In the genomic region with DNA sequence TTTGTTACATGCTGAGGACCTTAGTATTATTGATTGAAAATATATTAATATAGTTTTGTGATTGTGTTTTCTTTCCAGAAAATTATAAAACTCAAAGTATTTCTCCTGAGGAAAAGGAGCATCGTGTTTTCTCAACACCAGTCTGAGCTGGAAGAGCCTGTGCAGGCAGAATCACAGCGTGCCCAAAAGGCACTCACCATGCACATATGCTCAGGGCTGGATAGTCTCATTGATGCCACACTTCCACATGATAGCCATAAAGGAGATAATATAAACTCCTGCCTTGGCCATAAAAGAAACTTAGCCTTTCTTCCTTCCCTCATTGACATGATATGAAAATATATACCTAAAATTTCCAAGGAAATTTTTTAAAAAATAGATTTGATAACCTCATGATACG, we compare ENCODE assay signal across 20 cellular contexts. TPM values are rescaled to one million over a fixed set of nuclear protein-coding genes. Genes with fewer than 3 reads are reported as not detected.
DNase-seq lines count a peak whose midpoint lies in the region; ATAC-seq and TF ChIP-seq lines count a peak whose summit lies in the region.
"Had no signal": no experiment of that assay in that cellular context is flagged by ENCODE, and none has a peak within 500 bp of the region (broad histone marks: within the 10 kb centered on the region; RNA-seq: fewer than 3 reads in every experiment).

No MANE protein-coding gene starts in this region.

- no peak for TF ChIP-seq CTCF in sigmoid colon (IDR thresholded peaks at IDR 0.05)
- TF ChIP-seq CTCF in ovary (IDR thresholded peaks at IDR 0.05) = no peak
- no peak for TF ChIP-seq CTCF in brain microvascular endothelial cell (IDR thresholded peaks at IDR 0.05; ENCODE audit: low read depth, low read length, missing control alignments)

- ATAC-seq in Right ventricle myocardium inferior (peak; percentile 49), left cardiac atrium (no peak), left ventricle myocardium superior (peak; percentile 48)
- ATAC-seq: K562, Panc1 had no signal

- TF ChIP-seq POLR2A in sigmoid colon (IDR thresholded peaks at IDR 0.05) (no peak), ovary (IDR thresholded peaks at IDR 0.05) (no peak)

- H3K4me3 ChIP-seq in sigmoid colon (peak overlapping the region in 3 of 4 donors; percentile 11 to 50 (median 45)), ovary (no peak overlapping the region), MG63 (no peak overlapping the region), brain microvascular endothelial cell (ENCODE audit: low read depth, low read length) (no peak overlapping the region)
- H3K4me3 ChIP-seq: K562 had no signal

- no peaks in the 10 kb centered on the region for H3K27me3 ChIP-seq in sigmoid colon
- no peaks in the 10 kb centered on the region for H3K27me3 ChIP-seq in ovary
- H3K27me3 ChIP-seq in MG63 = no peaks in the 10 kb centered on the region
- H3K27me3 ChIP-seq in brain microvascular endothelial cell (replicated peaks) = no peaks in the 10 kb centered on the region
- H3K27me3 ChIP-seq: BE2C had no signal

- H3K36me3 ChIP-seq in sigmoid colon (no peaks in the 10 kb centered on the region), ovary (no peaks in the 10 kb centered on the region), MG63 (no peaks in the 10 kb centered on the region), brain microvascular endothelial cell (replicated peaks) (no peaks in the 10 kb centered on the region)
- H3K36me3 ChIP-seq: BE2C had no signal

- intact Hi-C loops in Right ventricle myocardium inferior (cut with DNase I) (loop anchor here (2.0 to 5.0 kb wide), 2 partner anchors 50 to 181 kb away; no protein-coding TSS in a partner anchor), left cardiac atrium (cut with DNase I) (no loop called here), left ventricle myocardium superior (cut with micrococcal nuclease) (no loop called here), sigmoid colon (cut with DNase I) (loop anchor here (5.0 to 10.0 kb wide), 2 partner anchors 56 to 228 kb away; no protein-coding TSS in a partner anchor), ovary (cut with DNase I) (no loop called here)

- H3K27ac ChIP-seq in sigmoid colon (peak overlapping the region; percentile 37 to 76 (median 70)), ovary (no peak overlapping the region), brain microvascular endothelial cell (no peak overlapping the region)

- DNase-seq in Right ventricle myocardium inferior (ENCODE audit: missing footprints) (no peak), left cardiac atrium (no peak), left ventricle myocardium superior (peak; percentile 32), sigmoid colon (no peak), ovary (no peak), MG63 (no peak), brain microvascular endothelial cell (no peak)
- no peak for DNase-seq in stimulated activated CD4-positive, alpha-beta T cell treated with anti-CD3 and anti-CD28 coated beads, Interleukin-4, amount 100 ng/mL, for 4 hours
- DNase-seq: 8988T; BE2C; CD4-positive, alpha-beta T cell; DMS79; GOT3; MV-4-11; NCI-H1417 treated with DMSO at 0.1 percent for 48 hours; NCI-H2029 treated with DMSO at 0.1 percent for 48 hours; NCI-H2171 treated with DMSO at 0.1 percent for 48 hours; NCI-H510A treated with DMSO at 0.1 percent for 48 hours had no signal

- in situ Hi-C loops in brain microvascular endothelial cell (cut with HindIII; ENCODE audit: low pct_ligation_motif_present, low sequenced_read_pairs) = no loop called here

- 80 to 89% methylated on average over 3 of the region's 3 CpGs for WGBS in sigmoid colon, 2 donors
- WGBS in ovary, 3 donors = 81 to 89% (median 88%) methylated on average over 3 of the region's 3 CpGs

- TF ChIP-seq EP300 in sigmoid colon (IDR thresholded peaks at IDR 0.05) (no peak), ovary (IDR thresholded peaks at IDR 0.05) (no peak)

- H3K9me3 ChIP-seq in sigmoid colon (no peaks in the 10 kb centered on the region), ovary (no peaks in the 10 kb centered on the region), MG63 (no peaks in the 10 kb centered on the region)
- H3K9me3 ChIP-seq: BE2C had no signal

- H3K4me1 ChIP-seq in sigmoid colon (peaks cover 0 to 18% (median 7%) of the 10 kb centered on the region in 4 donors), ovary (ENCODE audit: insufficient read depth) (no peaks in the 10 kb centered on the region)
- H3K4me1 ChIP-seq: BE2C had no signal

RNA-seq across cellular contexts. Expression of gene PDE1A, which starts 4.0 kb away (rescaled TPM):
- total RNA-seq in Right ventricle myocardium inferior (14.6 TPM), left cardiac atrium (10 to 100 TPM; 11.0 to 11.2 TPM), left ventricle myocardium superior (16.9 TPM), sigmoid colon (10 to 100 TPM; 17.2 to 37.1 (median 33.3) TPM), ovary (10 to 100 TPM in 2 of 7 donors, 1 to 10 TPM in 5; 2.9 to 11.4 (median 8.4) TPM)
- polyA plus RNA-seq in sigmoid colon (1 to 10 TPM in 2 of 3 donors, under 1 TPM in 1; 0.69 to 9.0 (median 3.4) TPM), ovary (10 to 100 TPM in 1 of 2 donors, 1 to 10 TPM in 1; 4.4 to 17.8 TPM)
- total RNA-seq in MG63 (2014; rRNA removed; shearing (Covaris generic); ENCODE audit: low replicate concordance) = 2.6 and 7.0 TPM in 2 replicates
- total RNA-seq: CD4-positive, alpha-beta T cell had no signal

Comparison
In these comparisons a context has a peak if more than half of its experiments do, and no peak if none do; other contexts are left out.
1. ATAC-seq: peak in Right ventricle myocardium inferior (single experiment) and left ventricle myocardium superior (single experiment); none in left cardiac atrium (0 of 2).
2. intact Hi-C loops: an anchor here in Right ventricle myocardium inferior (2.0 to 5.0 kb wide) and sigmoid colon (5.0 to 10.0 kb wide); none called in left cardiac atrium, left ventricle myocardium superior and ovary.
3. H3K27ac ChIP-seq: peak in sigmoid colon (4 of 4); none in ovary (0 of 2) and brain microvascular endothelial cell (single experiment).
4. H3K4me3 ChIP-seq: peak in sigmoid colon (3 of 4); none in ovary (single experiment), MG63 (single experiment) and brain microvascular endothelial cell (single experiment).